In the genomic region with DNA sequence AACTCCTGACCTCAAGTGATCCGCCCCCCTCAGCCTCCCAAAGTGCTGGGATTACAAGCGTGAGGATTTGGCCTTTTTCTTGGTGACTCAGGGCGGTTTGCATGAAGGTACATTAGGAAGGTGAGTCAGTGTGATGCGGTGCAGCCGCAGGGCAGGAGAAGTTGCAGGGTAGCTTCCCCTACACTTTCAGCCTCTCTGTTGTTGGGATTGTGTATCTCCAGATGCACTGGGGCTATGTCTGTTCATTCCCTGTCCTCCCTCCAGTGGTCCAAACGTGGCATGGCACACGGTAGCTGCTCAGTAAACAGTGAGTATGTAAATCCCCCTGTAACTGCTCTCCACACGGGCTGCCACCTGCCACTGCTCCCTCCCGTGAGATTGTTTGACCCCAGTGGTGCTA, we compare ENCODE assay signal across 11 cellular contexts.
DNase-seq lines count a peak whose midpoint lies in the region; ATAC-seq and TF ChIP-seq lines count a peak whose summit lies in the region.
"Had no signal": no experiment of that assay in that cellular context is flagged by ENCODE, and none has a peak within 500 bp of the region (broad histone marks: within the 10 kb centered on the region; RNA-seq: fewer than 3 reads in every experiment).

No MANE protein-coding gene starts in this region.

- H3K9me3 ChIP-seq in AG04450 (ENCODE audit: control insufficient read depth, insufficient read depth, low read length), result no peaks in the 10 kb centered on the region

- CTCF ChIA-PET in AG04450 (lab: Charles Lee) (interaction anchor here (0.6 to 2.7 kb wide), 4 partner anchors 8 to 401 kb away, joined by 3 to 12 read pairs (median 5); no protein-coding TSS in a partner anchor), HEK293T (lab: Yijun Ruan, JAX) (no interaction called here)

- POLR2A ChIA-PET in AG04450 (lab: Yijun Ruan, JAX), result no interaction called here
- POLR2A ChIA-PET in HEK293T (lab: Yijun Ruan, JAX), result no interaction called here

- no peak overlapping the region for H3K4me3 ChIP-seq in AG04450 (ENCODE audit: low read depth, low read length)
- H3K4me3 ChIP-seq in foreskin fibroblast (ENCODE audit: low read depth in 1 of 2, low read length in 2 of 2), result no peak overlapping the region

- peaks cover 2% of the 10 kb centered on the region for H3K27me3 ChIP-seq in AG04450 (ENCODE audit: control insufficient read depth, insufficient read depth, low read length)

- H3K27ac ChIP-seq in AG04450 (ENCODE audit: low read depth, low read length) (no peak overlapping the region), caudate nucleus (ENCODE audit: low read depth, low read length) (no peak overlapping the region)
- H3K27ac ChIP-seq: VCaP had no signal

- ATAC-seq in GM21423 (IDR thresholded peaks at IDR 0.05; ENCODE audit: unreplicated experiment), result no peak

- DNase-seq in AG04450 (ENCODE audit: low read depth, low spot score) (no peak), HEK293T (ENCODE audit: extremely low spot score) (peak; percentile 37), SHP77 treated with DMSO at 0.1 percent for 48 hours (lab: John Stamatoyannopoulos, UW) (peak; percentile 38), foreskin fibroblast (no peak), caudate nucleus (lab: John Stamatoyannopoulos, UW) (no peak), globus pallidus (ENCODE audit: low spot score) (no peak), NCI-H345 treated with DMSO at 0.1 percent for 48 hours (lab: John Stamatoyannopoulos, UW; ENCODE audit: unreplicated experiment) (no peak)
- DNase-seq: activated naive CD8-positive, alpha-beta T cell treated with anti-CD3 and anti-CD28 coated beads, Interleukin-2, amount 10 ng/mL, durations not matched to agents 7 days and 5 days; NCI-H2081 had no signal

- peak; percentile 41 for TF ChIP-seq CTCF in AG04450 (IDR thresholded peaks at IDR 0.05; ENCODE audit: low read depth, low read length)
- peak; percentile 16 for TF ChIP-seq CTCF in foreskin fibroblast (IDR thresholded peaks at IDR 0.05; ENCODE audit: low read depth, low read length)

TF ChIP-seq in HEK293T, 16 proteins besides CTCF, POLR2A, EP300 and RAD21:
- TF ChIP-seq SP1 (IDR thresholded peaks at IDR 0.05), result no peak
- TF ChIP-seq BHLHE40 (IDR thresholded peaks at IDR 0.05; ENCODE audit: borderline replicate concordance), result no peak
- no peak for TF ChIP-seq SUZ12 (IDR thresholded peaks at IDR 0.05)
- no peak for TF ChIP-seq TARDBP (IDR thresholded peaks at IDR 0.05)
- TF ChIP-seq L3MBTL2 (conservative IDR thresholded peaks at IDR 0.05), result no peak
- TF ChIP-seq LEF1 (IDR thresholded peaks at IDR 0.05; ENCODE audit: borderline replicate concordance), result no peak
- no peak for TF ChIP-seq ZNF384 (IDR thresholded peaks at IDR 0.05)
- TF ChIP-seq ARNT (IDR thresholded peaks at IDR 0.05), result no peak
- no peak for TF ChIP-seq HDGF (IDR thresholded peaks at IDR 0.05; ENCODE audit: borderline replicate concordance)
- TF ChIP-seq, protein P1, sequence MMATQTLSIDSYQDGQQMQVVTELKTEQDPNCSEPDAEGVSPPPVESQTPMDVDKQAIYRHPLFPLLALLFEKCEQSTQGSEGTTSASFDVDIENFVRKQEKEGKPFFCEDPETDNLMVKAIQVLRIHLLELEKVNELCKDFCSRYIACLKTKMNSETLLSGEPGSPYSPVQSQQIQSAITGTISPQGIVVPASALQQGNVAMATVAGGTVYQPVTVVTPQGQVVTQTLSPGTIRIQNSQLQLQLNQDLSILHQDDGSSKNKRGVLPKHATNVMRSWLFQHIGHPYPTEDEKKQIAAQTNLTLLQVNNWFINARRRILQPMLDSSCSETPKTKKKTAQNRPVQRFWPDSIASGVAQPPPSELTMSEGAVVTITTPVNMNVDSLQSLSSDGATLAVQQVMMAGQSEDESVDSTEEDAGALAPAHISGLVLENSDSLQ (IDR thresholded peaks at IDR 0.05), result no peak
- no peak for TF ChIP-seq FOXK2 (IDR thresholded peaks at IDR 0.05)
- no peak for TF ChIP-seq NFRKB (IDR thresholded peaks at IDR 0.05)
- TF ChIP-seq ELF4 (IDR thresholded peaks at IDR 0.05), result no peak
- TF ChIP-seq FOXM1 (IDR thresholded peaks at IDR 0.05; ENCODE audit: borderline replicate concordance), result no peak
- TF ChIP-seq CTBP1 (IDR thresholded peaks at IDR 0.05; ENCODE audit: borderline replicate concordance), result no peak
- TF ChIP-seq FOXA1 (IDR thresholded peaks at IDR 0.05), result no peak

Comparison
In these comparisons a context has a peak if more than half of its experiments do, and no peak if none do; other contexts are left out.
1. DNase-seq: peak in HEK293T (single experiment) and SHP77 treated with DMSO at 0.1 percent for 48 hours (single experiment); none in AG04450 (single experiment), foreskin fibroblast (0 of 2), caudate nucleus (0 of 61), globus pallidus (single experiment) and NCI-H345 treated with DMSO at 0.1 percent for 48 hours (single experiment).